4 cellular contexts compared by ENCODE assay signal in genomic region chrX:135325036-135325818, GRCh38. TPM values are rescaled to one million over a fixed set of nuclear protein-coding genes. Genes with fewer than 3 reads are reported as not detected.
"Had no signal": no experiment of that assay in that cellular context is flagged by ENCODE, and none has a peak within 500 bp of the region (broad histone marks: within the 10 kb centered on the region; RNA-seq: fewer than 3 reads in every experiment).

No MANE protein-coding gene starts in this region.

RNA-seq across cellular contexts. Expression of gene ETDC, which starts 15.9 kb away (rescaled TPM):
- total RNA-seq: LHCN-M2, M059J, MCF 10A, NCI-H460 had no signal
